Comparison of ENCODE assay signal across 23 cellular contexts in genomic region chr21:29827236-29827635, GRCh38.
DNase-seq lines count a peak whose midpoint lies in the region; TF ChIP-seq lines count a peak whose summit lies in the region.
"Had no signal": no experiment of that assay in that cellular context is flagged by ENCODE, and none has a peak within 500 bp of the region (broad histone marks: within the 10 kb centered on the region; RNA-seq: fewer than 3 reads in every experiment).

No MANE protein-coding gene starts in this region.

- no peak for TF ChIP-seq CTCF in MCF 10A (IDR thresholded peaks at IDR 0.05; ENCODE audit: unreplicated experiment)
- TF ChIP-seq CTCF in breast epithelium (IDR thresholded peaks at IDR 0.05) = no peak
- no peak for TF ChIP-seq CTCF in brain microvascular endothelial cell (IDR thresholded peaks at IDR 0.05; ENCODE audit: low read depth, low read length, missing control alignments)
- TF ChIP-seq CTCF in fibroblast of mammary gland (conservative IDR thresholded peaks at IDR 0.05; ENCODE audit: control insufficient read depth, insufficient read depth, low read depth, low read length) = no peak

- no peaks in the 10 kb centered on the region for H3K27me3 Mint-ChIP-seq in MCF 10A (ENCODE audit: insufficient read depth, unreplicated experiment)
- H3K27me3 Mint-ChIP-seq: CD4-positive, alpha-beta memory T cell had no signal

- intact Hi-C loops in MCF 10A (cut with micrococcal nuclease) (no loop called here), breast epithelium (cut with DNase I; ENCODE audit: low total_unique reads) (no loop called here)

- H3K36me3 ChIP-seq in breast epithelium (no peaks in the 10 kb centered on the region), brain microvascular endothelial cell (replicated peaks) (no peaks in the 10 kb centered on the region), SJCRH30 (no peaks in the 10 kb centered on the region)
- H3K36me3 ChIP-seq: BLaER1 treated with 17β-estradiol and CSF1 and Interleukin-3, amounts not matched to agents 10 nM and 100 nM; Peyer's patch had no signal

- no peak overlapping the region for H3K27ac ChIP-seq in breast epithelium
- H3K27ac ChIP-seq in brain microvascular endothelial cell = no peak overlapping the region
- no peak overlapping the region for H3K27ac ChIP-seq in SJCRH30
- H3K27ac ChIP-seq: 22Rv1; BLaER1 treated with 17β-estradiol and CSF1 and Interleukin-3, amounts not matched to agents 10 nM and 100 nM; KMS-11; Peyer's patch had no signal

- no peaks in the 10 kb centered on the region for H3K4me1 ChIP-seq in breast epithelium
- H3K4me1 ChIP-seq in SJCRH30 = no peaks in the 10 kb centered on the region
- H3K4me1 ChIP-seq: BLaER1 treated with 17β-estradiol and CSF1 and Interleukin-3, amounts not matched to agents 10 nM and 100 nM; Peyer's patch had no signal

- DNase-seq in MCF 10A (ENCODE audit: unreplicated experiment) (peak; percentile 61), breast epithelium (ENCODE audit: low spot score in 2 of 2) (no peak), brain microvascular endothelial cell (peak; percentile 17), fibroblast of mammary gland (ENCODE audit: low read depth) (peak; percentile 23), T-helper 9 cell (no peak), mucosa of gallbladder (ENCODE audit: low spot score) (no peak), SJCRH30 (no peak)
- DNase-seq in effector CD4-positive, alpha-beta T cell = no peak
- DNase-seq: ACHN; CD4-positive, alpha-beta memory T cell; DND-41; HFFc6; NCI-H1105 treated with DMSO at 0.1 percent for 48 hours; NCI-H2029 treated with DMSO at 0.1 percent for 48 hours; NCI-H345; NCI-H524; NCI-H82; Peyer's patch; Right ventricle myocardium superior had no signal

- H3K4me1 Mint-ChIP-seq in MCF 10A (ENCODE audit: insufficient read depth, unreplicated experiment) = peaks cover 26% of the 10 kb centered on the region
- H3K4me1 Mint-ChIP-seq: CD4-positive, alpha-beta memory T cell had no signal

- CTCF ChIA-PET in MCF 10A (lab: Yijun Ruan, JAX) = interaction anchor here (0.7 to 1.5 kb wide), 3 partner anchors 22 to 1062 kb away, joined by 4 to 7 read pairs (median 4); no protein-coding TSS in a partner anchor

- no peaks in the 10 kb centered on the region for H3K27me3 ChIP-seq in breast epithelium
- H3K27me3 ChIP-seq in brain microvascular endothelial cell (replicated peaks) = no peaks in the 10 kb centered on the region
- H3K27me3 ChIP-seq in SJCRH30 = no peaks in the 10 kb centered on the region
- H3K27me3 ChIP-seq: BLaER1 treated with 17β-estradiol and CSF1 and Interleukin-3, amounts not matched to agents 10 nM and 100 nM; Peyer's patch had no signal

- POLR2A ChIA-PET in MCF 10A (lab: Yijun Ruan, JAX) = interaction anchor here (0.7 to 1.5 kb wide), 2 partner anchors 13 to 15 kb away, joined by 3 to 7 read pairs; no protein-coding TSS in a partner anchor

- in situ Hi-C loops in brain microvascular endothelial cell (cut with HindIII; ENCODE audit: low pct_ligation_motif_present, low sequenced_read_pairs) = no loop called here

- TF ChIP-seq POLR2A in breast epithelium (IDR thresholded peaks at IDR 0.05) = no peak

- H3K27ac Mint-ChIP-seq in MCF 10A (ENCODE audit: low read depth, unreplicated experiment) = no peak overlapping the region
- H3K27ac Mint-ChIP-seq: CD4-positive, alpha-beta memory T cell; HFFc6 had no signal

- no peak overlapping the region for H3K4me3 Mint-ChIP-seq in MCF 10A (ENCODE audit: unreplicated experiment)
- H3K4me3 Mint-ChIP-seq: CD4-positive, alpha-beta memory T cell; HFFc6 had no signal

- H3K9me3 Mint-ChIP-seq in MCF 10A (ENCODE audit: unreplicated experiment) = peaks cover 7% of the 10 kb centered on the region

- no peaks in the 10 kb centered on the region for H3K36me3 Mint-ChIP-seq in MCF 10A (ENCODE audit: insufficient read depth, unreplicated experiment)
- H3K36me3 Mint-ChIP-seq: CD4-positive, alpha-beta memory T cell had no signal

- H3K9me3 ChIP-seq in breast epithelium = peaks cover 0 to 5% of the 10 kb centered on the region in 2 donors
- H3K9me3 ChIP-seq in SJCRH30 (replicated peaks) = no peaks in the 10 kb centered on the region

- H3K4me3 ChIP-seq in breast epithelium (no peak overlapping the region), brain microvascular endothelial cell (ENCODE audit: low read depth, low read length) (no peak overlapping the region), fibroblast of mammary gland (ENCODE audit: control insufficient read depth, low read depth, low read length) (no peak overlapping the region), SJCRH30 (no peak overlapping the region)
- H3K4me3 ChIP-seq: BLaER1 treated with 17β-estradiol and CSF1 and Interleukin-3, amounts not matched to agents 10 nM and 100 nM; GM12878; Peyer's patch had no signal

- no TSS peak for BruUV-seq in MCF 10A (replicated peaks; lab: Mats Ljungman, UMichigan)

Comparison
In these comparisons a context has a peak if more than half of its experiments do, and no peak if none do; other contexts are left out.
1. DNase-seq: peak in MCF 10A (single experiment), brain microvascular endothelial cell (single experiment) and fibroblast of mammary gland (single experiment); none in breast epithelium (0 of 2), T-helper 9 cell (single experiment), effector CD4-positive, alpha-beta T cell (single experiment), mucosa of gallbladder (single experiment) and SJCRH30 (0 of 2).